25 cellular contexts compared by ENCODE assay signal in the genomic region with DNA sequence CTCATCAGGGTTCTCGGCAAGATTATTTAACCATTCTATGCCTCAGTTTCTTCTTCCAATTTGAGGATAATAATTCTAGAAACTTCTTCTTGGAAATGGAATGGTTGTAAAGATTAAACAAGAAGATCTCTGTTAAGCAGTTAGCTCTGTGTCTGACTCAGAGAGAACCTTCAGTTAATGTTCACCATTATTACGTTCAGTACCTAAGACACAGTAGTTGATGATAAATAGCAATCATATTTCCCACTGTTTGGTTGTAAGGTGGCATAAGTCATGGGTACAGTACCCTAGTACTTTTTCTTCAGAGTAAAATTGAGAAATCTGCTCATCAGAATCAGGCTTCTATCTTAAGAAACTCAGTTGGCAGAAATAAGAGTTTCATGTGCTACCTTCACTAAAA.
"Had no signal": no experiment of that assay in that cellular context is flagged by ENCODE, and none has a peak within 500 bp of the region (broad histone marks: within the 10 kb centered on the region; RNA-seq: fewer than 3 reads in every experiment).

No MANE protein-coding gene starts in this region.

- DNase-seq: dermis blood vessel endothelial cell; effector memory CD4-positive, alpha-beta T cell; foreskin melanocyte; head of caudate nucleus; left ventricle myocardium superior; lower lobe of right lung; mucosa of descending colon; naive B cell; psoas muscle; retina; right lobe of liver; small intestine; stimulated activated CD4-positive, alpha-beta T cell treated with anti-CD3 and anti-CD28 coated beads, Interleukin-15, amount 100 ng/mL, for 24 hours; stimulated activated CD4-positive, alpha-beta T cell treated with anti-CD3 and anti-CD28 coated beads, Interleukin-2, amount 100 ng/mL, for 48 hours; stimulated activated naive B cell treated with anti-CD40 and anti-IgM and Interleukin-4, amounts not matched to agents 10 μg/mL and 1 μg/mL and 100 μg/mL, for 72 hours; transverse colon; upper lobe of right lung; uterus had no signal

- FAIRE-seq: endothelial cell of umbilical vein, small intestine had no signal

- H3K9me3 Mint-ChIP-seq: mesothelial cell of epicardium; naive B cell; neural progenitor cell; stimulated activated naive CD8-positive, alpha-beta T cell treated with anti-CD3 and anti-CD28 coated beads, Interleukin-15, Interleukin-2, amounts not matched to agents 100 ng/mL and 50 ng/mL, for 24 hours had no signal

- H3K9ac ChIP-seq: neural progenitor cell had no signal

- H3K27ac ChIP-seq: coronary artery, esophagus muscularis mucosa, lower lobe of right lung, neural progenitor cell, psoas muscle, right lobe of liver, transverse colon, upper lobe of right lung, uterus had no signal

- H3K36me3 ChIP-seq: esophagus muscularis mucosa, lower lobe of right lung, neural progenitor cell, right lobe of liver, transverse colon, upper lobe of right lung, uterus had no signal

- H3K27me3 Mint-ChIP-seq: natural killer cell treated with Interleukin-12 subunit alpha and Interleukin-12 subunit beta and Interleukin-15 and Interleukin-18, amount 100 ng/mL, for 72 hours; stimulated activated naive CD8-positive, alpha-beta T cell treated with anti-CD3 and anti-CD28 coated beads, Interleukin-15, Interleukin-2, amounts not matched to agents 100 ng/mL and 50 ng/mL, for 24 hours had no signal

- H3K4me1 Mint-ChIP-seq: naive B cell; stimulated activated naive B cell treated with anti-CD40 and anti-IgM and Interleukin-4, amounts not matched to agents 10 μg/mL and 1 μg/mL and 100 μg/mL, for 72 hours had no signal

- H3K36me3 Mint-ChIP-seq: mesothelial cell of epicardium; naive B cell; natural killer cell treated with Interleukin-12 subunit alpha and Interleukin-12 subunit beta and Interleukin-15 and Interleukin-18, amount 100 ng/mL, for 72 hours; neural progenitor cell; stimulated activated naive B cell treated with anti-CD40 and anti-IgM and Interleukin-4, amounts not matched to agents 10 μg/mL and 1 μg/mL and 100 μg/mL, for 72 hours had no signal

- H3K9me3 ChIP-seq: esophagus muscularis mucosa, lower lobe of right lung, mucosa of descending colon, psoas muscle, right lobe of liver, transverse colon, upper lobe of right lung, uterus had no signal

- H3K4me1 ChIP-seq: neural progenitor cell, psoas muscle had no signal

- H3K27me3 ChIP-seq: esophagus muscularis mucosa, neural progenitor cell, right lobe of liver, transverse colon, upper lobe of right lung, uterus had no signal

- H3K4me3 Mint-ChIP-seq: mesothelial cell of epicardium; naive B cell; natural killer cell treated with Interleukin-12 subunit alpha and Interleukin-12 subunit beta and Interleukin-15 and Interleukin-18, amount 100 ng/mL, for 72 hours; neural progenitor cell; stimulated activated naive B cell treated with anti-CD40 and anti-IgM and Interleukin-4, amounts not matched to agents 10 μg/mL and 1 μg/mL and 100 μg/mL, for 72 hours; stimulated activated naive CD8-positive, alpha-beta T cell treated with anti-CD3 and anti-CD28 coated beads, Interleukin-15, Interleukin-2, amounts not matched to agents 100 ng/mL and 50 ng/mL, for 24 hours had no signal

- H3K4me3 ChIP-seq: coronary artery, esophagus muscularis mucosa, lower lobe of right lung, mucosa of descending colon, neural progenitor cell, psoas muscle, right lobe of liver, transverse colon, upper lobe of right lung, uterus had no signal

- H3K27ac Mint-ChIP-seq: mesothelial cell of epicardium; naive B cell; natural killer cell treated with Interleukin-12 subunit alpha and Interleukin-12 subunit beta and Interleukin-15 and Interleukin-18, amount 100 ng/mL, for 72 hours; neural progenitor cell; stimulated activated naive B cell treated with anti-CD40 and anti-IgM and Interleukin-4, amounts not matched to agents 10 μg/mL and 1 μg/mL and 100 μg/mL, for 72 hours; stimulated activated naive CD8-positive, alpha-beta T cell treated with anti-CD3 and anti-CD28 coated beads, Interleukin-15, Interleukin-2, amounts not matched to agents 100 ng/mL and 50 ng/mL, for 24 hours had no signal
